Comparison of ENCODE assay signal across 27 cellular contexts in genomic region chr3:13660042-13660874, GRCh38.
DNase-seq lines count a peak whose midpoint lies in the region; ATAC-seq, FAIRE-seq and TF ChIP-seq lines count a peak whose summit lies in the region.
"Had no signal": no experiment of that assay in that cellular context is flagged by ENCODE, and none has a peak within 500 bp of the region (broad histone marks: within the 10 kb centered on the region; RNA-seq: fewer than 3 reads in every experiment).

No MANE protein-coding gene starts in this region.

- H2AK5ac ChIP-seq in neuronal stem cell (ENCODE audit: low read depth, low read length) = no peak overlapping the region

- TF ChIP-seq EP300 in Ishikawa (IDR thresholded peaks at IDR 0.05; ENCODE audit: borderline replicate concordance) = peak; percentile 75
- no peak for TF ChIP-seq EP300 in SK-N-SH (IDR thresholded peaks at IDR 0.05; ENCODE audit: borderline replicate concordance in 1 of 2, low read depth in 1 of 2, low read length in 1 of 2)

- no peak overlapping the region for H3K4ac ChIP-seq in neuronal stem cell (ENCODE audit: low read length)

- no peak overlapping the region for H4K91ac ChIP-seq in neuronal stem cell (ENCODE audit: low read depth, low read length, poor library complexity)

- peaks cover 16% of the 10 kb centered on the region for H3K27me3 ChIP-seq in astrocyte (ENCODE audit: insufficient read depth, low read length)
- H3K27me3 ChIP-seq in neuronal stem cell (ENCODE audit: control insufficient read depth in 3 of 3, insufficient read depth in 3 of 3, low read depth in 1 of 3, low read length in 3 of 3) = peaks cover 0 to 15% (median 9%) of the 10 kb centered on the region in 3 experiments
- no peaks in the 10 kb centered on the region for H3K27me3 ChIP-seq in SK-N-SH (ENCODE audit: insufficient read depth)
- H3K27me3 ChIP-seq: BE2C had no signal

- H3K4me3 Mint-ChIP-seq in astrocyte (ENCODE audit: unreplicated experiment) = no peak overlapping the region
- H3K4me3 Mint-ChIP-seq in stimulated activated effector memory CD8-positive, alpha-beta T cell treated with anti-CD3 and anti-CD28 coated beads, Interleukin-12 subunit alpha, Interleukin-12 subunit beta, amount 100 ng/mL, for 72 hours = no peak overlapping the region
- H3K4me3 Mint-ChIP-seq: CD14-positive monocyte; CD4-positive, alpha-beta T cell; CD8-positive, alpha-beta memory T cell had no signal

- H3F3A ChIP-seq in SK-N-SH (replicated peaks; ENCODE audit: insufficient read depth) = no peaks in the 10 kb centered on the region

- H3K79me1 ChIP-seq in neuronal stem cell (ENCODE audit: low read depth, low read length) = no peaks in the 10 kb centered on the region

- no peak overlapping the region for H4K8ac ChIP-seq in neuronal stem cell (ENCODE audit: low read depth, low read length)

- H3K9ac ChIP-seq in astrocyte (ENCODE audit: low read length) = no peak overlapping the region
- H3K9ac ChIP-seq in neuronal stem cell (ENCODE audit: low read depth, low read length, poor library complexity) = no peak overlapping the region
- no peak overlapping the region for H3K9ac ChIP-seq in SK-N-SH
- H3K9ac ChIP-seq: BLaER1 treated with 17β-estradiol and CSF1 and Interleukin-3, amounts not matched to agents 10 nM and 100 nM; GM23248 had no signal

- H3K27ac ChIP-seq in astrocyte (ENCODE audit: low read depth, low read length) (no peak overlapping the region), neuronal stem cell (replicated peaks; ENCODE audit: low read length) (no peak overlapping the region), SK-N-SH (ENCODE audit: low read depth in 2 of 2, low read length in 1 of 2) (no peak overlapping the region)
- H3K27ac ChIP-seq: A549; BLaER1 treated with 17β-estradiol and CSF1 and Interleukin-3, amounts not matched to agents 10 nM and 100 nM; GM23248 had no signal

- H3K27ac Mint-ChIP-seq in astrocyte (ENCODE audit: unreplicated experiment) = peak overlapping the region; percentile 34
- H3K27ac Mint-ChIP-seq in stimulated activated effector memory CD8-positive, alpha-beta T cell treated with anti-CD3 and anti-CD28 coated beads, Interleukin-12 subunit alpha, Interleukin-12 subunit beta, amount 100 ng/mL, for 72 hours = peak overlapping the region; percentile 37
- H3K27ac Mint-ChIP-seq: CD4-positive, alpha-beta T cell had no signal

- no peaks in the 10 kb centered on the region for H3K9me3 Mint-ChIP-seq in astrocyte (ENCODE audit: unreplicated experiment)
- no peaks in the 10 kb centered on the region for H3K9me3 Mint-ChIP-seq in stimulated activated effector memory CD8-positive, alpha-beta T cell treated with anti-CD3 and anti-CD28 coated beads, Interleukin-12 subunit alpha, Interleukin-12 subunit beta, amount 100 ng/mL, for 72 hours
- H3K9me3 Mint-ChIP-seq: CD4-positive, alpha-beta T cell; CD8-positive, alpha-beta memory T cell had no signal

- no peak overlapping the region for H2BK120ac ChIP-seq in neuronal stem cell (ENCODE audit: low read depth, low read length)

- H3K27me3 Mint-ChIP-seq in astrocyte (ENCODE audit: low read depth, unreplicated experiment) = peaks cover 52% of the 10 kb centered on the region

- H3K4me1 ChIP-seq in astrocyte (ENCODE audit: insufficient read depth, low read length) (no peaks in the 10 kb centered on the region), neuronal stem cell (ENCODE audit: control insufficient read depth in 2 of 2, insufficient read depth in 1 of 2, low read depth in 1 of 2, low read length in 2 of 2) (peaks cover 3 to 5% of the 10 kb centered on the region in 2 donors), SK-N-SH (ENCODE audit: control insufficient read depth in 1 of 2, insufficient read depth in 2 of 2, low read depth in 1 of 2, low read length in 1 of 2) (peaks cover 0 to 9% of the 10 kb centered on the region in 2 experiments; a peak in 1 of 4 replicates)
- H3K4me1 ChIP-seq: BE2C had no signal

- no peak overlapping the region for H3K4me2 ChIP-seq in astrocyte (ENCODE audit: low read length)
- no peak overlapping the region for H3K4me2 ChIP-seq in neuronal stem cell (ENCODE audit: insufficient read depth, low read length, poor library complexity, severe bottlenecking)
- no peak overlapping the region for H3K4me2 ChIP-seq in SK-N-SH
- H3K4me2 ChIP-seq: A549; BLaER1 treated with 17β-estradiol and CSF1 and Interleukin-3, amounts not matched to agents 10 nM and 100 nM had no signal

- H3K79me2 ChIP-seq in astrocyte (ENCODE audit: insufficient read depth, low read length) (no peaks in the 10 kb centered on the region), SK-N-SH (ENCODE audit: insufficient read depth) (no peaks in the 10 kb centered on the region)

- no peaks in the 10 kb centered on the region for H3K9me2 ChIP-seq in SK-N-SH

- no peak for FAIRE-seq in astrocyte (lab: Jason Lieb, UNC)
- FAIRE-seq: A549, D721Med, GM12878, GM19239, H1 had no signal

- H3K9me3 ChIP-seq in astrocyte (ENCODE audit: insufficient read depth, low read depth, low read length) (no peaks in the 10 kb centered on the region), neuronal stem cell (replicated peaks in 1 of 2; ENCODE audit: control insufficient read depth in 2 of 2, insufficient read depth in 1 of 2, low read depth in 1 of 2, low read length in 2 of 2) (no peaks in the 10 kb centered on the region), SK-N-SH (no peaks in the 10 kb centered on the region)
- H3K9me3 ChIP-seq: A549, BE2C had no signal

- no peaks in the 10 kb centered on the region for H3K36me3 Mint-ChIP-seq in astrocyte (ENCODE audit: low read depth, unreplicated experiment)
- no peaks in the 10 kb centered on the region for H3K36me3 Mint-ChIP-seq in stimulated activated effector memory CD8-positive, alpha-beta T cell treated with anti-CD3 and anti-CD28 coated beads, Interleukin-12 subunit alpha, Interleukin-12 subunit beta, amount 100 ng/mL, for 72 hours
- H3K36me3 Mint-ChIP-seq: CD14-positive monocyte; CD8-positive, alpha-beta memory T cell had no signal

- no peak overlapping the region for H2BK5ac ChIP-seq in neuronal stem cell (ENCODE audit: low read length)

- H4K20me1 ChIP-seq in astrocyte (ENCODE audit: insufficient read depth, low read length) (no peaks in the 10 kb centered on the region), SK-N-SH (ENCODE audit: insufficient read depth) (no peaks in the 10 kb centered on the region)
- H4K20me1 ChIP-seq: BLaER1 treated with 17β-estradiol and CSF1 and Interleukin-3, amounts not matched to agents 10 nM and 100 nM had no signal

- H3K23ac ChIP-seq in neuronal stem cell (ENCODE audit: low read depth, low read length, poor library complexity) = no peak overlapping the region

- no peak for TF ChIP-seq CTCF in astrocyte (IDR thresholded peaks at IDR 0.05; ENCODE audit: insufficient read depth, low read depth, low read length)
- TF ChIP-seq CTCF in SK-N-SH (IDR thresholded peaks at IDR 0.05) = no peak

- no peak overlapping the region for H3K14ac ChIP-seq in neuronal stem cell (ENCODE audit: low read length)

- CTCF ChIA-PET in SK-N-SH (lab: Yijun Ruan, JAX) = interaction anchor here (0.8 to 24.4 kb wide), 9 partner anchors 9 to 240 kb away, joined by 3 to 979 read pairs (median 4); partner anchors contain the start of genes NUP210 and WNT7A

- TF ChIP-seq RAD21 in Ishikawa (IDR thresholded peaks at IDR 0.05; ENCODE audit: low read depth) (no peak), SK-N-SH (IDR thresholded peaks at IDR 0.05; ENCODE audit: low read length) (no peak)

- ATAC-seq in stimulated activated effector memory CD8-positive, alpha-beta T cell treated with anti-CD3 and anti-CD28 coated beads, Interleukin-12 subunit alpha, Interleukin-12 subunit beta, amount 100 ng/mL, for 72 hours = no peak
- no peak for ATAC-seq in HG02642 (IDR thresholded peaks at IDR 0.05; ENCODE audit: poor library complexity, unreplicated experiment)
- ATAC-seq: A549, GM12878 had no signal

- H3K4me3 ChIP-seq in astrocyte (ENCODE audit: insufficient read depth, low read depth, low read length) = no peak overlapping the region
- H3K4me3 ChIP-seq in neuronal stem cell (ENCODE audit: low read length in 2 of 2) = no peak overlapping the region
- no peak overlapping the region for H3K4me3 ChIP-seq in SK-N-SH (ENCODE audit: low read depth in 2 of 2, low read length in 1 of 2)
- H3K4me3 ChIP-seq: A549; BLaER1 treated with 17β-estradiol and CSF1 and Interleukin-3, amounts not matched to agents 10 nM and 100 nM; GM12878; GM23248 had no signal

- peak overlapping the region; percentile 7 for H2BK15ac ChIP-seq in neuronal stem cell (ENCODE audit: low read length)

- POLR2A ChIA-PET in SK-N-SH (lab: Yijun Ruan, JAX) = no interaction called here

- WGBS in neuronal stem cell (ENCODE audit: extremely low coverage in 2 of 2, insufficient read length in 2 of 2, insufficient replicate concordance in 1 of 2), 2 donors = no CpG with 5 or more reads among the region's 3 CpGs
- 71% methylated on average over 3 of the region's 3 CpGs for WGBS in SK-N-SH (ENCODE audit: low lambda C conversion rate)

- H3K4me1 Mint-ChIP-seq in astrocyte (ENCODE audit: low read depth, unreplicated experiment) = no peaks in the 10 kb centered on the region
- peaks cover 19% of the 10 kb centered on the region for H3K4me1 Mint-ChIP-seq in stimulated activated effector memory CD8-positive, alpha-beta T cell treated with anti-CD3 and anti-CD28 coated beads, Interleukin-12 subunit alpha, Interleukin-12 subunit beta, amount 100 ng/mL, for 72 hours

- DNase-seq in astrocyte (ENCODE audit: low read depth) (no peak), neuronal stem cell (ENCODE audit: low spot score) (no peak), SK-N-SH (no peak), NCI-H526 treated with DMSO at 0.1 percent for 48 hours (lab: John Stamatoyannopoulos, UW) (no peak)
- no peak for DNase-seq in stimulated activated effector memory CD8-positive, alpha-beta T cell treated with anti-CD3 and anti-CD28 coated beads, Interleukin-12 subunit alpha, Interleukin-12 subunit beta, amount 100 ng/mL, for 72 hours (ENCODE audit: low spot score in 2 of 2)
- DNase-seq: 8988T; ACHN; AML-193; BE2C; CD4-positive, alpha-beta T cell; CD8-positive, alpha-beta memory T cell; DMS 273 treated with DMSO at 0.1 percent for 48 hours; DMS79; EL; GDM1; GM23248; H7; HCEC 1CT had no signal

- no peaks in the 10 kb centered on the region for H3K36me3 ChIP-seq in astrocyte (ENCODE audit: insufficient read depth, low read length)
- no peaks in the 10 kb centered on the region for H3K36me3 ChIP-seq in neuronal stem cell (replicated peaks in 1 of 2; ENCODE audit: control insufficient read depth in 2 of 2, insufficient read depth in 2 of 2, low read length in 2 of 2)
- H3K36me3 ChIP-seq in SK-N-SH (replicated peaks in 1 of 2; ENCODE audit: control insufficient read depth in 1 of 2, insufficient read depth in 2 of 2, low read length in 1 of 2) = no peaks in the 10 kb centered on the region
- H3K36me3 ChIP-seq: BE2C; BLaER1 treated with 17β-estradiol and CSF1 and Interleukin-3, amounts not matched to agents 10 nM and 100 nM had no signal

- H2BK12ac ChIP-seq in neuronal stem cell (ENCODE audit: low read length) = no peak overlapping the region

- H2AFZ ChIP-seq in astrocyte (ENCODE audit: low read depth, low read length) (no peak overlapping the region), neuronal stem cell (ENCODE audit: low read length) (no peak overlapping the region), SK-N-SH (ENCODE audit: low read depth) (no peak overlapping the region)
- H2AFZ ChIP-seq: GM23248 had no signal

- peak overlapping the region; percentile 7 for H3K18ac ChIP-seq in neuronal stem cell (ENCODE audit: low read length)
